Comparison of ENCODE assay signal across 1 cellular context in genomic region chr10:14181197-14181936, GRCh38.
TF ChIP-seq lines count a peak whose summit lies in the region.

No MANE protein-coding gene starts in this region.

TF ChIP-seq in WTC11, 78 proteins besides CTCF, POLR2A, EP300 and RAD21 (continued from another document):
- TF ChIP-seq AFF4 (CRISPR knock-in tag; IDR thresholded peaks at IDR 0.05; ENCODE audit: borderline replicate concordance) = no peak
TF ChIP-seq in WTC11: peak in this region for 1.
